ENCODE assay signal across 8 cellular contexts in the genomic region with DNA sequence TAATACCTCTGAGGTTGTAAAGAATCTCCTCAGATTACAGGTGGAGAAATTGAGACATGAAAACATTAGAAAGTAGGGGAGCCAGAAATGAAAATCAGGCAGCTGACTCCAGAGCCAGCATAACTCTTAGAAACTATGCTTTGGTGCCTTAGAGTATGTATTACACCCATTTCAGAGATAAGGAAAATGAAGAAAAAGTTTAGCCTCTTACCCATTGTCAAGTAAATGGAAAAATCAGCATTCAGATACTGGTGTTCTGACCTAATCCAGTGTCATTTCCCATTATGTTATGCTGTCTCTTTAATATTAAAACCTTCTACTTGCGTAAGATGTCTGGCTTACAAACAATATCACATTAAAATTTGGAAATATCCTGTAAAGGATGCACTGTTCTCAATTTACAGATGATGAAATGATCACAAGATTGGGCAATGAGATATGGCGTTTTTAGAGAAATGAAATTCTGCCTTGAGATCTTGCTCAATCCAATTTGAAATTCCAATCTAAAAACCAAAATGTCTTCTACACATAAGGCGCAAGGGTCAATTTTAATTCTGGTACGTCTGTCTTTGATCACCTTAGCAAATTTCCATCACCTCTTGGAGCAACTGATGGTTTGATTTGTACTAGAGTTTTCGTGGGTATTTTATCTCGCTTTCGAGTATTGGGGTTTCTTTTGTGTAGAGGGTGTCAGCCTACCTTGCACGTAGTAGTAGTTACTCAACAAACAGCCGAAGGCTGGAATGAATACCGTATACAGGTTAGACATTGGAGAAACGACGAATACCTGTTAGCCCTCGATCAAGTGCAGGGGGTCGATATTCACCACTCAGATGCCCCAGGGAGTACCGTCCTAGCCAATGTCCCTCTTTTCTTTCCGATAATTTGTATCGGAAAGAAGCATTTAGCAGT. TPM values are rescaled to one million over a fixed set of nuclear protein-coding genes. Genes with fewer than 3 reads are reported as not detected.
DNase-seq lines count a peak whose midpoint lies in the region; ATAC-seq and TF ChIP-seq lines count a peak whose summit lies in the region.

No MANE protein-coding gene starts in this region.

- H3K79me2 ChIP-seq in fibroblast of lung (ENCODE audit: control insufficient read depth, insufficient read depth, low read length): peaks cover 39% of the 10 kb centered on the region

- POLR2A ChIA-PET in T-cell (lab: Charles Lee): interaction anchor here in 1 of 2 donors (0.5 to 1.7 kb wide), 3 partner anchors 21 to 874 kb away, joined by 4 to 7 read pairs (median 6); no protein-coding TSS in a partner anchor

- no peak for TF ChIP-seq CTCF in fibroblast of lung (conservative IDR thresholded peaks at IDR 0.05 in 1 of 2, IDR thresholded peaks at IDR 0.05 in 1 of 2; ENCODE audit: low read depth in 1 of 2, low read length in 2 of 2)
- no peak for TF ChIP-seq CTCF in osteocyte (IDR thresholded peaks at IDR 0.05)

- H3K4me3 Mint-ChIP-seq in T-cell (peak overlapping the region; percentile 88 to 99 (median 96)), osteocyte (ENCODE audit: unreplicated experiment) (peak overlapping the region; percentile 99)

- H3K36me3 ChIP-seq in fibroblast of lung (ENCODE audit: control insufficient read depth, insufficient read depth, low read length): no peaks in the 10 kb centered on the region

- peak overlapping the region; percentile 99 for H3K27ac ChIP-seq in fibroblast of lung (ENCODE audit: insufficient read depth, low read length)

- H3K9ac ChIP-seq in fibroblast of lung (ENCODE audit: insufficient read depth, low read length): peak overlapping the region; percentile 97

- ATAC-seq in Right ventricle myocardium superior (ENCODE audit: poor library complexity) (peak; percentile 0), left ventricle myocardium superior (no peak), T-cell (replicated peaks in 1 of 4) (no peak)

- CTCF ChIA-PET in T-cell (lab: Charles Lee): interaction anchor here in 1 of 2 donors (0.6 to 2.2 kb wide), 5 partner anchors 14 to 667 kb away, joined by 3 to 19 read pairs (median 6); no protein-coding TSS in a partner anchor

- DNase-seq in Right ventricle myocardium superior (no peak), left ventricle myocardium superior (no peak), T-cell (peak in 1 of 34 experiments; percentile 2), fibroblast of lung (ENCODE audit: low read depth in 2 of 2) (peak; percentile 4 to 94), osteocyte (ENCODE audit: extremely low spot score, unreplicated experiment) (no peak), hepatic stellate cell (ENCODE audit: low spot score) (no peak), LoVo (ENCODE audit: low spot score) (no peak), SHP77 treated with DMSO at 0.1 percent for 48 hours (lab: John Stamatoyannopoulos, UW) (no peak)

- intact Hi-C loops in Right ventricle myocardium superior (cut with DNase I): no loop called here
- intact Hi-C loops in left ventricle myocardium superior (cut with micrococcal nuclease): no loop called here

- H3K4me2 ChIP-seq in fibroblast of lung (ENCODE audit: extremely low read depth, insufficient read depth, low read length): peak overlapping the region; percentile 75

- H3K4me3 ChIP-seq in fibroblast of lung (replicated peaks in 1 of 4; ENCODE audit: control extremely low read depth in 1 of 4, insufficient read depth in 1 of 4, low read depth in 3 of 4, low read length in 4 of 4): peak overlapping the region; percentile 79 to 99 (median 90)

- H3K9me3 Mint-ChIP-seq in T-cell (peaks cover 0 to 5% (median 5%) of the 10 kb centered on the region in 3 donors), osteocyte (ENCODE audit: unreplicated experiment) (peaks cover 10% of the 10 kb centered on the region)

- no peaks in the 10 kb centered on the region for H4K20me1 ChIP-seq in fibroblast of lung (ENCODE audit: control insufficient read depth, extremely low read depth, insufficient read depth, low read length)

- peaks cover 13% of the 10 kb centered on the region for H3K36me3 Mint-ChIP-seq in T-cell
- H3K36me3 Mint-ChIP-seq in osteocyte (ENCODE audit: unreplicated experiment): peaks cover 5% of the 10 kb centered on the region

- peak overlapping the region; percentile 95 to 99 for H3K27ac Mint-ChIP-seq in T-cell
- H3K27ac Mint-ChIP-seq in osteocyte (ENCODE audit: unreplicated experiment): peak overlapping the region; percentile 100

- no peaks in the 10 kb centered on the region for H3K9me3 ChIP-seq in fibroblast of lung (ENCODE audit: control insufficient read depth, insufficient read depth, low read depth, low read length)

- no peaks in the 10 kb centered on the region for H3K27me3 ChIP-seq in fibroblast of lung (ENCODE audit: control insufficient read depth, insufficient read depth, low read length)

- H3K27me3 Mint-ChIP-seq in T-cell (no peaks in the 10 kb centered on the region), osteocyte (ENCODE audit: unreplicated experiment) (no peaks in the 10 kb centered on the region)

- H2AFZ ChIP-seq in fibroblast of lung (ENCODE audit: low read length): peak overlapping the region; percentile 28

- peaks cover 5% of the 10 kb centered on the region for H3K4me1 ChIP-seq in fibroblast of lung (ENCODE audit: control insufficient read depth, extremely low read depth, insufficient read depth, low read length)

- H3K4me1 Mint-ChIP-seq in T-cell (peaks cover 56 to 76% (median 66%) of the 10 kb centered on the region in 3 donors), osteocyte (ENCODE audit: unreplicated experiment) (peaks cover 45% of the 10 kb centered on the region)

RNA-seq across cellular contexts. Expression of a gene that starts 0.9 kb away (rescaled TPM):
- total RNA-seq in Right ventricle myocardium superior: 2.1 TPM
- 3.1 TPM for total RNA-seq in left ventricle myocardium superior
- total RNA-seq in T-cell: under 1 TPM in 4 of 5 donors, not detected in 1; 0.23 to 0.79 (median 0.50) TPM
- total RNA-seq in fibroblast of lung: 1.0 and 1.7 TPM in 2 replicates
- 0.36 and 0.68 TPM in 2 replicates for polyA plus RNA-seq in fibroblast of lung
- polyA plus RNA-seq in fibroblast of lung (2012): 0.44 and 0.73 TPM in 2 replicates
- polyA minus RNA-seq in fibroblast of lung (ENCODE audit: low replicate concordance): not detected in 2 replicates
- 1.2 and 1.9 TPM in 2 replicates for total RNA-seq in osteocyte

RNA-seq across cellular contexts. Expression of a gene that starts 1.0 kb away (rescaled TPM):
- 31.2 TPM for total RNA-seq in Right ventricle myocardium superior
- 41.4 TPM for total RNA-seq in left ventricle myocardium superior
- total RNA-seq in T-cell: 10 to 100 TPM; 29.5 to 38.6 (median 30.6) TPM
- total RNA-seq in fibroblast of lung: 182 and 183 TPM in 2 replicates
- polyA plus RNA-seq in fibroblast of lung: 131 and 202 TPM in 2 replicates
- polyA plus RNA-seq in fibroblast of lung (2012): 57.8 and 86.1 TPM in 2 replicates
- 3.3 TPM in 2 replicates for polyA minus RNA-seq in fibroblast of lung (ENCODE audit: low replicate concordance)
- total RNA-seq in osteocyte: 66.4 and 79.2 TPM in 2 replicates

Comparison
In these comparisons a context has a peak if more than half of its experiments do, and no peak if none do; other contexts are left out.
1. DNase-seq: peak in fibroblast of lung (2 of 2); none in Right ventricle myocardium superior (single experiment), left ventricle myocardium superior (single experiment), osteocyte (single experiment), hepatic stellate cell (single experiment), LoVo (single experiment) and SHP77 treated with DMSO at 0.1 percent for 48 hours (single experiment).